1 cellular context compared by ENCODE assay signal in the genomic region with DNA sequence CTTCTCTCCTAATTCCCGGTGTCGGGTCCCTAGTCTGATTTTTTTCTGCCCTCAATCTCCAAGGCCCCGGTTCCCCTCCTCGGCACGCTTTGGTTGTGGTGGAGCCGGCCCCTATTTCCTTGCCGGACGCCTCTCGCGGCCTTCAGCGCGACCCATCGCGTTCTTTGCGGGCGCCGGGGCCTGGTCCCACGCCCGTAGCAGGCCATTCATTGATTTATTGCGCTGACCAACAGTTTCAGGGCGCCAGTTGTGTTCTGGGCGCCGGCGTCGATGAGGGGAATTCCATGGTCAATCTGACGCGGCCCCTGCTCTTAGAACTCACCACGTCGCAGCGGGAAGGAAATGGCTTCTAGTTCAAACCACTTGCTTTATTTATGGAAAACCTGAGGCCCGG.
TF ChIP-seq lines count a peak whose summit lies in the region.

No MANE protein-coding gene starts in this region.

TF ChIP-seq in K562, 482 proteins besides CTCF, POLR2A, EP300 and RAD21 (continues in another document):
- TF ChIP-seq EP400 (IDR thresholded peaks at IDR 0.05), result no peak
- no peak for TF ChIP-seq POU5F1 (IDR thresholded peaks at IDR 0.05; ENCODE audit: borderline replicate concordance, low read depth, low read length, partially characterized antibody)
- TF ChIP-seq CBFB (CRISPR knock-in tag; IDR thresholded peaks at IDR 0.05), result no peak
- TF ChIP-seq GTF2E2 (tag; IDR thresholded peaks at IDR 0.05), result no peak; the same call in 1 of the 2 replicates
- no peak for TF ChIP-seq CCAR2 (IDR thresholded peaks at IDR 0.05; ENCODE audit: low read depth, low read length)
- TF ChIP-seq PKNOX1 (IDR thresholded peaks at IDR 0.05), result peak; percentile 83
- TF ChIP-seq ZKSCAN1 (IDR thresholded peaks at IDR 0.05; ENCODE audit: low read depth, low read length), result no peak
- TF ChIP-seq, protein P1, sequence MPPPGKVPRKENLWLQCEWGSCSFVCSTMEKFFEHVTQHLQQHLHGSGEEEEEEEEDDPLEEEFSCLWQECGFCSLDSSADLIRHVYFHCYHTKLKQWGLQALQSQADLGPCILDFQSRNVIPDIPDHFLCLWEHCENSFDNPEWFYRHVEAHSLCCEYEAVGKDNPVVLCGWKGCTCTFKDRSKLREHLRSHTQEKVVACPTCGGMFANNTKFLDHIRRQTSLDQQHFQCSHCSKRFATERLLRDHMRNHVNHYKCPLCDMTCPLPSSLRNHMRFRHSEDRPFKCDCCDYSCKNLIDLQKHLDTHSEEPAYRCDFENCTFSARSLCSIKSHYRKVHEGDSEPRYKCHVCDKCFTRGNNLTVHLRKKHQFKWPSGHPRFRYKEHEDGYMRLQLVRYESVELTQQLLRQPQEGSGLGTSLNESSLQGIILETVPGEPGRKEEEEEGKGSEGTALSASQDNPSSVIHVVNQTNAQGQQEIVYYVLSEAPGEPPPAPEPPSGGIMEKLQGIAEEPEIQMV (tag; conservative IDR thresholded peaks at IDR 0.05; ENCODE audit: low read depth), result no peak
- TF ChIP-seq TAF15 (IDR thresholded peaks at IDR 0.05; ENCODE audit: low read depth, low read length), result no peak
- TF ChIP-seq, protein P2, sequence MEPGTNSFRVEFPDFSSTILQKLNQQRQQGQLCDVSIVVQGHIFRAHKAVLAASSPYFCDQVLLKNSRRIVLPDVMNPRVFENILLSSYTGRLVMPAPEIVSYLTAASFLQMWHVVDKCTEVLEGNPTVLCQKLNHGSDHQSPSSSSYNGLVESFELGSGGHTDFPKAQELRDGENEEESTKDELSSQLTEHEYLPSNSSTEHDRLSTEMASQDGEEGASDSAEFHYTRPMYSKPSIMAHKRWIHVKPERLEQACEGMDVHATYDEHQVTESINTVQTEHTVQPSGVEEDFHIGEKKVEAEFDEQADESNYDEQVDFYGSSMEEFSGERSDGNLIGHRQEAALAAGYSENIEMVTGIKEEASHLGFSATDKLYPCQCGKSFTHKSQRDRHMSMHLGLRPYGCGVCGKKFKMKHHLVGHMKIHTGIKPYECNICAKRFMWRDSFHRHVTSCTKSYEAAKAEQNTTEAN (CRISPR knock-in tag; IDR thresholded peaks at IDR 0.05), result no peak
- TF ChIP-seq FOXO4 (CRISPR knock-in tag; IDR thresholded peaks at IDR 0.05), result no peak
- TF ChIP-seq ZFP1 (CRISPR knock-in tag; IDR thresholded peaks at IDR 0.05), result no peak
- TF ChIP-seq E2F8 (IDR thresholded peaks at IDR 0.05; ENCODE audit: low read depth, partially characterized antibody), result no peak
- TF ChIP-seq ZNF589 (CRISPR knock-in tag; IDR thresholded peaks at IDR 0.05; ENCODE audit: low read depth), result no peak
- peak; percentile 24; the same call in 1 of the 2 replicates for TF ChIP-seq ZNF395 (CRISPR knock-in tag; IDR thresholded peaks at IDR 0.05)
- TF ChIP-seq ZNF77 (CRISPR knock-in tag; IDR thresholded peaks at IDR 0.05), result no peak
- no peak for TF ChIP-seq TSHZ1 (CRISPR knock-in tag; IDR thresholded peaks at IDR 0.05)
- TF ChIP-seq DEAF1 (CRISPR knock-in tag; IDR thresholded peaks at IDR 0.05), result no peak
- TF ChIP-seq ZBTB17 (CRISPR knock-in tag; IDR thresholded peaks at IDR 0.05), result no peak
- peak; percentile 30 for TF ChIP-seq RBBP5 (IDR thresholded peaks at IDR 0.05; ENCODE audit: borderline replicate concordance, insufficient read depth, low read length, poor library complexity, severe bottlenecking)
- TF ChIP-seq PHB (CRISPR knock-in tag; IDR thresholded peaks at IDR 0.05), result no peak
- TF ChIP-seq NRF1 (conservative IDR thresholded peaks at IDR 0.05 in 1 of 2, IDR thresholded peaks at IDR 0.05 in 1 of 2), result no peak
- TF ChIP-seq GMEB1 (CRISPR knock-in tag; IDR thresholded peaks at IDR 0.05), result no peak
- TF ChIP-seq ZSCAN29 (IDR thresholded peaks at IDR 0.05), result no peak
- TF ChIP-seq NFXL1 (CRISPR knock-in tag; IDR thresholded peaks at IDR 0.05), result no peak
- TF ChIP-seq CTCFL (IDR thresholded peaks at IDR 0.05; ENCODE audit: borderline replicate concordance, insufficient read depth, low read depth, low read length, poor library complexity, severe bottlenecking), result no peak
- no peak for TF ChIP-seq MAFG (tag; conservative IDR thresholded peaks at IDR 0.05)
- TF ChIP-seq PHF8 (IDR thresholded peaks at IDR 0.05; ENCODE audit: borderline replicate concordance, low read length), result no peak; the same call in 1 of the 2 replicates
- peak; percentile 73 for TF ChIP-seq RBFOX2 (IDR thresholded peaks at IDR 0.05; ENCODE audit: low read depth, low read length)
- no peak for TF ChIP-seq ARID2 (IDR thresholded peaks at IDR 0.05)
- TF ChIP-seq, protein P3, sequence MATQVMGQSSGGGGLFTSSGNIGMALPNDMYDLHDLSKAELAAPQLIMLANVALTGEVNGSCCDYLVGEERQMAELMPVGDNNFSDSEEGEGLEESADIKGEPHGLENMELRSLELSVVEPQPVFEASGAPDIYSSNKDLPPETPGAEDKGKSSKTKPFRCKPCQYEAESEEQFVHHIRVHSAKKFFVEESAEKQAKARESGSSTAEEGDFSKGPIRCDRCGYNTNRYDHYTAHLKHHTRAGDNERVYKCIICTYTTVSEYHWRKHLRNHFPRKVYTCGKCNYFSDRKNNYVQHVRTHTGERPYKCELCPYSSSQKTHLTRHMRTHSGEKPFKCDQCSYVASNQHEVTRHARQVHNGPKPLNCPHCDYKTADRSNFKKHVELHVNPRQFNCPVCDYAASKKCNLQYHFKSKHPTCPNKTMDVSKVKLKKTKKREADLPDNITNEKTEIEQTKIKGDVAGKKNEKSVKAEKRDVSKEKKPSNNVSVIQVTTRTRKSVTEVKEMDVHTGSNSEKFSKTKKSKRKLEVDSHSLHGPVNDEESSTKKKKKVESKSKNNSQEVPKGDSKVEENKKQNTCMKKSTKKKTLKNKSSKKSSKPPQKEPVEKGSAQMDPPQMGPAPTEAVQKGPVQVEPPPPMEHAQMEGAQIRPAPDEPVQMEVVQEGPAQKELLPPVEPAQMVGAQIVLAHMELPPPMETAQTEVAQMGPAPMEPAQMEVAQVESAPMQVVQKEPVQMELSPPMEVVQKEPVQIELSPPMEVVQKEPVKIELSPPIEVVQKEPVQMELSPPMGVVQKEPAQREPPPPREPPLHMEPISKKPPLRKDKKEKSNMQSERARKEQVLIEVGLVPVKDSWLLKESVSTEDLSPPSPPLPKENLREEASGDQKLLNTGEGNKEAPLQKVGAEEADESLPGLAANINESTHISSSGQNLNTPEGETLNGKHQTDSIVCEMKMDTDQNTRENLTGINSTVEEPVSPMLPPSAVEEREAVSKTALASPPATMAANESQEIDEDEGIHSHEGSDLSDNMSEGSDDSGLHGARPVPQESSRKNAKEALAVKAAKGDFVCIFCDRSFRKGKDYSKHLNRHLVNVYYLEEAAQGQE (CRISPR knock-in tag; IDR thresholded peaks at IDR 0.05; ENCODE audit: low read depth), result no peak
- no peak for TF ChIP-seq ZNF830 (CRISPR knock-in tag; IDR thresholded peaks at IDR 0.05)
